28 cellular contexts compared by ENCODE assay signal in the genomic region with DNA sequence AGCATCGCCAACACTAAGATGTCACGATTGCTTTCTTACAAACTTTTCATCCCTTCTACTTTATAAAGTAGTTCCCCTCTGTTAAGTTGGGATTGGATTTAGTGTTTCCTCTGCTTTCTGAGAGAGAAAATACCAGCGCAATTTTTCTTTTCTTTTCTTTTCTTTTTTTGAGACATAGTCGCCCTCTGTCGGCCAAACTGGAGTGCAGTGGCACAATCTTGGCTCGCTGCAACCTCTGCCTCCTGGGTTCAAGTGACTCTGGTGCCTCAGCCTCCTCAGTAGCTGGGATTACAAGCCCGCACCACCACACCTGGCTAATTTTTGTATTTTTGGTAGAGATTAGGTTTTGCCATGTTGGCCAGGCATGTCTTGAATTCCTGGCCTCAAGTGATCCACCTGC. TPM values are rescaled to one million over a fixed set of nuclear protein-coding genes. Genes with fewer than 3 reads are reported as not detected.
DNase-seq lines count a peak whose midpoint lies in the region; ATAC-seq, FAIRE-seq and TF ChIP-seq lines count a peak whose summit lies in the region.
"Had no signal": no experiment of that assay in that cellular context is flagged by ENCODE, and none has a peak within 500 bp of the region (broad histone marks: within the 10 kb centered on the region; RNA-seq: fewer than 3 reads in every experiment).

No MANE protein-coding gene starts in this region.

- BruUV-seq in HepG2 (replicated peaks; lab: Mats Ljungman, UMichigan), result no TSS peak
- BruUV-seq in Panc1 (replicated peaks; lab: Mats Ljungman, UMichigan), result no TSS peak
- no TSS peak for BruUV-seq in PC-9 (replicated peaks; lab: Mats Ljungman, UMichigan)

- TF ChIP-seq CTCF in HepG2 (CRISPR knock-in tag; IDR thresholded peaks at IDR 0.05), result peak; percentile 39; the same call in 1 of the 2 replicates
- no peak for TF ChIP-seq CTCF in right lobe of liver (IDR thresholded peaks at IDR 0.05)
- TF ChIP-seq CTCF in Panc1 (IDR thresholded peaks at IDR 0.05), result peak; percentile 61
- peak; percentile 13 for TF ChIP-seq CTCF in foreskin keratinocyte (conservative IDR thresholded peaks at IDR 0.05)
- TF ChIP-seq CTCF in RWPE1 (conservative IDR thresholded peaks at IDR 0.05; ENCODE audit: low read depth), result no peak
- TF ChIP-seq CTCF in PC-9 (conservative IDR thresholded peaks at IDR 0.05), result no peak

- intact Hi-C loops in HepG2 (cut with micrococcal nuclease; ENCODE audit: unreplicated experiment), result no loop called here
- intact Hi-C loops in right lobe of liver (cut with DNase I), result loop anchor here in 1 of 2 donors (10.0 kb wide), 1 partner anchor 49 kb away; no protein-coding TSS in a partner anchor
- intact Hi-C loops in Panc1 (cut with micrococcal nuclease; ENCODE audit: unreplicated experiment), result no loop called here
- intact Hi-C loops in PC-9 (cut with micrococcal nuclease; ENCODE audit: unreplicated experiment), result no loop called here

- no peak overlapping the region for H3K4me2 ChIP-seq in HepG2 (ENCODE audit: low read depth, low read length)
- no peak overlapping the region for H3K4me2 ChIP-seq in PC-9

- POLR2A ChIA-PET in HepG2 (lab: Yijun Ruan, JAX), result no interaction called here
- POLR2A ChIA-PET in Panc1 (lab: Charles Lee), result no interaction called here
- POLR2A ChIA-PET in RWPE1 (lab: Yijun Ruan, JAX; ENCODE audit: low non-redundant PET), result no interaction called here
- POLR2A ChIA-PET in PC-9 (lab: Charles Lee; ENCODE audit: unreplicated experiment), result no interaction called here

- ATAC-seq in HepG2, result no peak
- ATAC-seq in right lobe of liver, result no peak
- ATAC-seq in Panc1, result no peak
- no peak for ATAC-seq in foreskin keratinocyte
- no peak for ATAC-seq in HG03159 (IDR thresholded peaks at IDR 0.05; ENCODE audit: unreplicated experiment)
- ATAC-seq: activated naive CD4-positive, alpha-beta T cell treated with anti-CD3 and anti-CD28 coated beads, Interleukin-2, amount 50 U/mL, for 72 hours; CD8-positive, alpha-beta T cell; stimulated activated naive CD8-positive, alpha-beta T cell treated with anti-CD3 and anti-CD28 coated beads, Interleukin-15, amount 100 ng/mL, for 72 hours had no signal

- H2AFZ ChIP-seq in HepG2 (ENCODE audit: low read length) (no peak overlapping the region), PC-9 (no peak overlapping the region)

- no peaks in the 10 kb centered on the region for H3K9me3 ChIP-seq in HepG2 (ENCODE audit: low read length)
- H3K9me3 ChIP-seq in right lobe of liver, result no peaks in the 10 kb centered on the region
- H3K9me3 ChIP-seq in Panc1 (ENCODE audit: control insufficient read depth, insufficient read depth, low read depth, low read length), result no peaks in the 10 kb centered on the region
- 0 out of 2 replicates have a peak, but pooled peaks cover 3% of the 10 kb centered on the region for H3K9me3 ChIP-seq in PC-9 (ENCODE audit: insufficient read depth, low read depth)
- H3K9me3 ChIP-seq: breast epithelium, SJSA1 had no signal

- H3K36me3 ChIP-seq in HepG2 (replicated peaks in 1 of 2; ENCODE audit: control insufficient read depth in 1 of 2, insufficient read depth in 2 of 2, low read length in 2 of 2) (no peaks in the 10 kb centered on the region; a peak in 1 of 5 replicates), right lobe of liver (no peaks in the 10 kb centered on the region), Panc1 (ENCODE audit: control insufficient read depth, insufficient read depth, low read length) (no peaks in the 10 kb centered on the region), PC-9 (ENCODE audit: low read depth) (0 out of 2 replicates have a peak, but pooled peaks cover 4% of the 10 kb centered on the region)
- H3K36me3 ChIP-seq: breast epithelium, HAP-1, SJSA1 had no signal

- H3K27me3 ChIP-seq in HepG2 (ENCODE audit: control insufficient read depth in 1 of 2, insufficient read depth in 2 of 2, low read length in 2 of 2) (no peaks in the 10 kb centered on the region), right lobe of liver (no peaks in the 10 kb centered on the region), Panc1 (ENCODE audit: control insufficient read depth, insufficient read depth, low read length) (no peaks in the 10 kb centered on the region), foreskin keratinocyte (no peaks in the 10 kb centered on the region), PC-9 (ENCODE audit: insufficient read depth, low read depth) (no peaks in the 10 kb centered on the region)
- H3K27me3 ChIP-seq: breast epithelium, SJSA1 had no signal

- H4K20me1 ChIP-seq in HepG2 (ENCODE audit: insufficient read depth, low read length) (no peaks in the 10 kb centered on the region), PC-9 (ENCODE audit: insufficient read depth) (no peaks in the 10 kb centered on the region; the same call in none of the 2 replicates)

- TF ChIP-seq POLR2A in HepG2 (IDR thresholded peaks at IDR 0.05; ENCODE audit: insufficient read depth in 1 of 2, low read depth in 2 of 2, low read length in 2 of 2) (no peak), right lobe of liver (IDR thresholded peaks at IDR 0.05) (no peak)

- H3K9me2 ChIP-seq in PC-9 (ENCODE audit: insufficient read depth), result no peaks in the 10 kb centered on the region

- DNase-seq in HepG2 (ENCODE audit: low spot score) (no peak), right lobe of liver (no peak), Panc1 (ENCODE audit: low read depth, low spot score) (no peak), foreskin keratinocyte (no peak), RWPE1 (ENCODE audit: low spot score) (no peak), PC-9 (no peak)
- no peak for DNase-seq in activated naive CD4-positive, alpha-beta T cell (lab: John Stamatoyannopoulos, UW)
- DNase-seq: activated CD4-positive, alpha-beta memory T cell treated with anti-CD3 and anti-CD28 coated beads for 36 hours; activated CD4-positive, CD25-positive, alpha-beta regulatory T cell treated with anti-CD3 and anti-CD28 coated beads, Interleukin-2, amount 50 U/mL, for 72 hours; activated CD8-positive, alpha-beta memory T cell treated with anti-CD3 and anti-CD28 coated beads, Interleukin-2, amount 50 U/mL, for 4 hours; AML-193; CD8-positive, alpha-beta T cell; effector CD8-positive, alpha-beta T cell; foreskin melanocyte; immature natural killer cell; naive B cell; NCI-H1048; NCI-H187; NCI-H2171; NCI-H510A treated with DMSO at 0.1 percent for 48 hours; stimulated activated naive CD8-positive, alpha-beta T cell treated with anti-CD3 and anti-CD28 coated beads, Interleukin-15, amount 100 ng/mL, for 72 hours; T-helper 1 cell had no signal

- TF ChIP-seq EP300 in HepG2 (IDR thresholded peaks at IDR 0.05; ENCODE audit: low read depth in 2 of 2, low read length in 2 of 2), result no peak
- no peak for TF ChIP-seq EP300 in HepG2 (CRISPR knock-in tag; IDR thresholded peaks at IDR 0.05; ENCODE audit: borderline replicate concordance)

- no peak for TF ChIP-seq RAD21 in HepG2 (CRISPR knock-in tag; IDR thresholded peaks at IDR 0.05)

- H3K27ac ChIP-seq in HepG2 (ENCODE audit: extremely low read length, insufficient read depth, low read length) (no peak overlapping the region), right lobe of liver (no peak overlapping the region), Panc1 (ENCODE audit: low read length) (no peak overlapping the region), foreskin keratinocyte (no peak overlapping the region), RWPE1 (no peak overlapping the region), PC-9 (no peak overlapping the region)
- H3K27ac ChIP-seq: breast epithelium, SJSA1 had no signal

- H3F3A ChIP-seq in PC-9 (ENCODE audit: insufficient read depth, low read depth), result peaks cover 2% of the 10 kb centered on the region; the same call in 1 of the 2 replicates

- no peak for FAIRE-seq in HepG2 (lab: Jason Lieb, UNC)
- FAIRE-seq: A204.1 had no signal

- H3K9ac ChIP-seq in HepG2 (ENCODE audit: insufficient read depth, low read depth, low read length), result no peak overlapping the region

- WGBS in HepG2 (ENCODE audit: low lambda C conversion rate), result 74% methylated on average over 7 of the region's 7 CpGs
- WGBS in right lobe of liver (ENCODE audit: insufficient coverage, low coverage, low lambda C conversion rate, missing lambda C conversion rate), result 90% methylated on average over 7 of the region's 7 CpGs

- peaks cover 16% of the 10 kb centered on the region for H3K4me1 ChIP-seq in HepG2 (ENCODE audit: insufficient read depth, low read length)
- no peaks in the 10 kb centered on the region for H3K4me1 ChIP-seq in right lobe of liver
- no peaks in the 10 kb centered on the region for H3K4me1 ChIP-seq in Panc1 (ENCODE audit: control insufficient read depth, insufficient read depth, low read length)
- H3K4me1 ChIP-seq in foreskin keratinocyte, result peaks cover 16% of the 10 kb centered on the region
- H3K4me1 ChIP-seq in PC-9 (replicated peaks; ENCODE audit: insufficient read depth), result peaks cover 30% of the 10 kb centered on the region
- H3K4me1 ChIP-seq: breast epithelium, SJSA1 had no signal

- CTCF ChIA-PET in HepG2 (lab: Yijun Ruan, JAX; ENCODE audit: low intra/inter-chr PET ratio, low total read pairs) (interaction anchor here (1.1 kb wide), 1 partner anchor 11 kb away, joined by 3 read pairs; no protein-coding TSS in a partner anchor), Panc1 (lab: Charles Lee) (no interaction called here), RWPE1 (lab: Yijun Ruan, JAX) (interaction anchor here (0.7 kb wide), 1 partner anchor 10 kb away, joined by 3 read pairs; no protein-coding TSS in a partner anchor), PC-9 (lab: Charles Lee) (no interaction called here)

- in situ Hi-C loops in HepG2 (cut with HindIII; ENCODE audit: extremely low pct_ligation_motif_present, low pct_unique_long_range_greater_than_20kb), result no loop called here
- in situ Hi-C loops in Panc1 (cut with HindIII; ENCODE audit: low pct_unique_long_range_greater_than_20kb, low sequenced_read_pairs), result no loop called here

- H3K4me3 ChIP-seq in HepG2 (replicated peaks in 1 of 3; ENCODE audit: insufficient read depth in 1 of 3, low read depth in 2 of 3, low read length in 3 of 3) (no peak overlapping the region), right lobe of liver (no peak overlapping the region), Panc1 (ENCODE audit: low read depth in 2 of 2, low read length in 2 of 2) (no peak overlapping the region), PC-9 (no peak overlapping the region)
- H3K4me3 ChIP-seq: breast epithelium, HAP-1, SJSA1 had no signal

- H3K79me2 ChIP-seq in HepG2 (ENCODE audit: insufficient read depth, low read length), result peaks cover 91% of the 10 kb centered on the region
- peaks cover 98% of the 10 kb centered on the region for H3K79me2 ChIP-seq in PC-9 (ENCODE audit: low read depth)

RNA-seq across cellular contexts. Expression of gene RELCH, which starts 9.0 kb away (rescaled TPM):
- total RNA-seq in HepG2 (2016; rRNA removed; fragmentation: Illumina TruSeq; extraction: Trizol) (31.7 and 37.7 TPM in 2 replicates), right lobe of liver (10 to 100 TPM in 5 of 6 experiments, 1 to 10 TPM in 1; 9.7 to 16.7 (median 11.5) TPM), Panc1 (2021; ENCODE audit: unreplicated experiment) (19.5 TPM), foreskin keratinocyte (16.6 and 17.9 TPM in 2 replicates), PC-9 (2021) (19.6 and 20.1 TPM in 2 replicates)
- 3.3 and 4.1 TPM in 2 replicates for total RNA-seq in HepG2 (2016; cell fraction: cytosol; rRNA removed; fragmentation: Illumina TruSeq; extraction: Trizol; ENCODE audit: low read depth)
- 30.9 and 34.7 TPM in 2 replicates for total RNA-seq in HepG2 (2016; cell fraction: insoluble cytoplasmic fraction; rRNA removed; fragmentation: Illumina TruSeq; extraction: Trizol)
- 4.1 and 6.3 TPM in 2 replicates for total RNA-seq in HepG2 (2016; cell fraction: membrane; rRNA removed; fragmentation: Illumina TruSeq; extraction: Trizol)
- 55.4 and 59.6 TPM in 2 replicates for total RNA-seq in HepG2 (2016; cell fraction: nucleus; rRNA removed; fragmentation: Illumina TruSeq; extraction: Trizol)
- polyA plus RNA-seq in HepG2 (2011; rRNA removed) (5.6 and 7.6 TPM in 2 replicates), foreskin keratinocyte (3.6 and 4.6 TPM in 2 replicates)
- polyA plus RNA-seq in HepG2 (2011; cell fraction: cytosol; rRNA removed), result 2.5 and 2.7 TPM in 2 replicates
- 14.1 and 20.4 TPM in 2 replicates for polyA plus RNA-seq in HepG2 (2011; cell fraction: nucleus; rRNA removed)
- polyA plus RNA-seq in HepG2 (2012), result 7.7 and 9.3 TPM in 2 replicates
- polyA plus RNA-seq in HepG2 (2016; cell fraction: cytosol; fragmentation: Illumina TruSeq; extraction: Trizol; ENCODE audit: low read depth), result 0.33 and 0.52 TPM in 2 replicates
- polyA plus RNA-seq in HepG2 (2016; cell fraction: insoluble cytoplasmic fraction; fragmentation: Illumina TruSeq; extraction: Trizol; ENCODE audit: low read depth), result 17.8 and 20.6 TPM in 2 replicates
- polyA plus RNA-seq in HepG2 (2016; cell fraction: membrane; fragmentation: Illumina TruSeq; extraction: Trizol; ENCODE audit: low read depth), result 0.93 and 0.98 TPM in 2 replicates
- polyA plus RNA-seq in HepG2 (2016; cell fraction: nucleus; fragmentation: Illumina TruSeq; extraction: Trizol; ENCODE audit: insufficient read depth, low read depth), result 34.5 and 36.4 TPM in 2 replicates
- polyA minus RNA-seq in HepG2 (2011; rRNA and poly(A)+ RNA removed; ENCODE audit: low replicate concordance), result 47.4 and 47.9 TPM in 2 replicates
- polyA minus RNA-seq in HepG2 (2011; cell fraction: cytosol; rRNA and poly(A)+ RNA removed), result 7.7 and 8.6 TPM in 2 replicates
- 143 and 163 TPM in 2 replicates for polyA minus RNA-seq in HepG2 (2011; cell fraction: nucleus; rRNA and poly(A)+ RNA removed)
- polyA plus RNA-seq in Panc1 (2012; ENCODE audit: insufficient read length), result 8.3 TPM

RNA-seq across cellular contexts. Expression of gene PIGN, which starts 9.2 kb away (rescaled TPM):
- total RNA-seq in HepG2 (2016; rRNA removed; fragmentation: Illumina TruSeq; extraction: Trizol) (33.6 and 33.8 TPM in 2 replicates), right lobe of liver (10 to 100 TPM in 5 of 6 experiments, 1 to 10 TPM in 1; 8.2 to 17.8 (median 13.0) TPM), Panc1 (2021; ENCODE audit: unreplicated experiment) (21.4 TPM), foreskin keratinocyte (22.4 and 23.0 TPM in 2 replicates), PC-9 (2021) (14.6 and 20.3 TPM in 2 replicates)
- 11.4 and 12.2 TPM in 2 replicates for total RNA-seq in HepG2 (2016; cell fraction: cytosol; rRNA removed; fragmentation: Illumina TruSeq; extraction: Trizol; ENCODE audit: low read depth)
- total RNA-seq in HepG2 (2016; cell fraction: insoluble cytoplasmic fraction; rRNA removed; fragmentation: Illumina TruSeq; extraction: Trizol), result 27.0 and 36.7 TPM in 2 replicates
- 14.7 and 19.9 TPM in 2 replicates for total RNA-seq in HepG2 (2016; cell fraction: membrane; rRNA removed; fragmentation: Illumina TruSeq; extraction: Trizol)
- 64.8 and 68.2 TPM in 2 replicates for total RNA-seq in HepG2 (2016; cell fraction: nucleus; rRNA removed; fragmentation: Illumina TruSeq; extraction: Trizol)
- polyA plus RNA-seq in HepG2 (2011; rRNA removed) (10.1 and 15.5 TPM in 2 replicates), foreskin keratinocyte (5.3 and 6.1 TPM in 2 replicates)
- 5.4 and 8.6 TPM in 2 replicates for polyA plus RNA-seq in HepG2 (2011; cell fraction: cytosol; rRNA removed)
- 6.7 and 7.9 TPM in 2 replicates for polyA plus RNA-seq in HepG2 (2011; cell fraction: nucleus; rRNA removed)
- 9.8 and 13.4 TPM in 2 replicates for polyA plus RNA-seq in HepG2 (2012)
- 2.1 and 2.5 TPM in 2 replicates for polyA plus RNA-seq in HepG2 (2016; cell fraction: cytosol; fragmentation: Illumina TruSeq; extraction: Trizol; ENCODE audit: low read depth)
- 16.3 and 17.1 TPM in 2 replicates for polyA plus RNA-seq in HepG2 (2016; cell fraction: insoluble cytoplasmic fraction; fragmentation: Illumina TruSeq; extraction: Trizol; ENCODE audit: low read depth)
- polyA plus RNA-seq in HepG2 (2016; cell fraction: membrane; fragmentation: Illumina TruSeq; extraction: Trizol; ENCODE audit: low read depth), result 6.5 and 7.5 TPM in 2 replicates
- 23.4 and 27.6 TPM in 2 replicates for polyA plus RNA-seq in HepG2 (2016; cell fraction: nucleus; fragmentation: Illumina TruSeq; extraction: Trizol; ENCODE audit: insufficient read depth, low read depth)
- 45.3 and 46.7 TPM in 2 replicates for polyA minus RNA-seq in HepG2 (2011; rRNA and poly(A)+ RNA removed; ENCODE audit: low replicate concordance)
- 16.9 and 20.0 TPM in 2 replicates for polyA minus RNA-seq in HepG2 (2011; cell fraction: cytosol; rRNA and poly(A)+ RNA removed)
- polyA minus RNA-seq in HepG2 (2011; cell fraction: nucleus; rRNA and poly(A)+ RNA removed), result 90.6 and 114 TPM in 2 replicates
- 9.5 TPM for polyA plus RNA-seq in Panc1 (2012; ENCODE audit: insufficient read length)

Comparison
In these comparisons a context has a peak if more than half of its experiments do, and no peak if none do; other contexts are left out.
1. CTCF ChIP-seq: peak in HepG2 (single experiment), Panc1 (single experiment) and foreskin keratinocyte (single experiment); none in right lobe of liver (0 of 4), RWPE1 (single experiment) and PC-9 (single experiment).
2. CTCF ChIA-PET loops: an anchor here in HepG2 (1.1 kb wide) and RWPE1 (0.7 kb wide); none called in Panc1 and PC-9.